In the genomic region with DNA sequence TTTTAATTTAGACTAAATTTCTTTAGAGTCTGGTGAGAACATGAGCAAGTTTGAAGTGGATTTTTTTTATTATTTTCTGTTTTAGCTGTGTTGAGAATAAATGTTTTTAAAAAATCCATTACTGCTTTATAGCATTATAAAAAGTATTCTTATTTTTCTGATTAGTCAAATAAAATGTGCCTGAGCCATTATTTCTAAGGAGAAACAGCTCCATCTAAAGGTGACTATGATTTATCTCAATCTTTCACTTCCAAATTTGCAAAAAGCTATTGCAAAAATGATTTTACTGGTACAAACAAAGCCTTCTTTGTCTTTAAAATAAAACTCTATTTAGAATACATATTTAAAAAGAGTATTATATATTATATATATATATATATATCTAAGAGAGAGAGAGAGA, we compare ENCODE assay signal across 13 cellular contexts.
"Had no signal": no experiment of that assay in that cellular context is flagged by ENCODE, and none has a peak within 500 bp of the region (broad histone marks: within the 10 kb centered on the region; RNA-seq: fewer than 3 reads in every experiment).

No MANE protein-coding gene starts in this region.

- H3K79me2 ChIP-seq: parathyroid adenoma had no signal

- H3K27ac Mint-ChIP-seq: activated B cell treated with CpG ODN at 0.5 μM for 24 hours; activated naive CD4-positive, alpha-beta T cell treated with anti-CD3 and anti-CD28 coated beads for 36 hours; activated T-helper 17 cell treated with anti-CD3 and anti-CD28 coated beads, Interleukin-2, amount 50 U/mL, for 72 hours; dendritic cell treated with granulocyte-macrophage colony-stimulating factor and Interleukin-4, amounts not matched to agents 40 ng/mL and 50 ng/mL, for 4 days; mesothelial cell of epicardium had no signal

- H3K4me3 ChIP-seq: skin epidermis, thyroid gland, uterus had no signal

- H3K9me3 ChIP-seq: thyroid gland, uterus had no signal

- H2AFZ ChIP-seq: parathyroid adenoma had no signal

- H3K27me3 Mint-ChIP-seq: activated B cell treated with CpG ODN at 0.5 μM for 24 hours; activated T-helper 17 cell treated with anti-CD3 and anti-CD28 coated beads, Interleukin-2, amount 50 U/mL, for 72 hours; central memory CD8-positive, alpha-beta T cell; dendritic cell treated with granulocyte-macrophage colony-stimulating factor and Interleukin-4, amounts not matched to agents 40 ng/mL and 50 ng/mL, for 4 days had no signal

- H3K36me3 ChIP-seq: thyroid gland, uterus had no signal

- H3K9me3 Mint-ChIP-seq: activated T-helper 17 cell treated with anti-CD3 and anti-CD28 coated beads, Interleukin-2, amount 50 U/mL, for 72 hours had no signal

- H3K27me3 ChIP-seq: thyroid gland had no signal

- H3K9ac ChIP-seq: parathyroid adenoma had no signal

- H3K27ac ChIP-seq: parathyroid adenoma, skin epidermis, thyroid gland, uterus had no signal

- H3K4me1 Mint-ChIP-seq: activated B cell treated with CpG ODN at 0.5 μM for 24 hours; activated T-helper 17 cell treated with anti-CD3 and anti-CD28 coated beads, Interleukin-2, amount 50 U/mL, for 72 hours; central memory CD8-positive, alpha-beta T cell had no signal

- H3K4me3 Mint-ChIP-seq: activated B cell treated with CpG ODN at 0.5 μM for 24 hours; activated naive CD4-positive, alpha-beta T cell treated with anti-CD3 and anti-CD28 coated beads for 36 hours; activated T-helper 17 cell treated with anti-CD3 and anti-CD28 coated beads, Interleukin-2, amount 50 U/mL, for 72 hours; central memory CD8-positive, alpha-beta T cell; dendritic cell treated with granulocyte-macrophage colony-stimulating factor and Interleukin-4, amounts not matched to agents 40 ng/mL and 50 ng/mL, for 4 days; mesothelial cell of epicardium had no signal

- DNase-seq: activated B cell treated with CpG ODN at 0.5 μM for 24 hours; activated CD4-positive, alpha-beta T cell treated with anti-CD3 and anti-CD28 coated beads, Interleukin-2, amount 50 U/mL, for 1 hour; activated naive CD4-positive, alpha-beta T cell treated with anti-CD3 and anti-CD28 coated beads for 36 hours; activated T-cell treated with anti-CD3 and anti-CD28 coated beads for 4 hours; hippocampal formation; thyroid gland; uterus had no signal

- H3K4me1 ChIP-seq: parathyroid adenoma, thyroid gland, uterus had no signal
